15 cellular contexts compared by ENCODE assay signal in genomic region chr19:51416422-51416821, GRCh38. TPM values are rescaled to one million over a fixed set of nuclear protein-coding genes. Genes with fewer than 3 reads are reported as not detected.
DNase-seq lines count a peak whose midpoint lies in the region; ATAC-seq, FAIRE-seq and TF ChIP-seq lines count a peak whose summit lies in the region.
"Not testable (repeated sequence)": the region's sequence is repeated elsewhere in the genome, so short reads cannot be mapped to it uniquely, and the experiment has no call there.
"Had no signal": no experiment of that assay in that cellular context is flagged by ENCODE, and none has a peak within 500 bp of the region (broad histone marks: within the 10 kb centered on the region; RNA-seq: fewer than 3 reads in every experiment).

No MANE protein-coding gene starts in this region.

- not testable (repeated sequence) for H3K18ac ChIP-seq in neuronal stem cell (ENCODE audit: low read length)

- H3K4me1 ChIP-seq in BLaER1 treated with 17β-estradiol and CSF1 and Interleukin-3, amounts not matched to agents 10 nM and 100 nM: peaks cover 37 to 64% (median 59%) of the 10 kb centered on the region in 10 experiments
- peaks cover 85% of the 10 kb centered on the region for H3K4me1 ChIP-seq in Karpas-422 (ENCODE audit: low read length)
- H3K4me1 ChIP-seq in kidney (ENCODE audit: control insufficient read depth in 1 of 2, insufficient read depth in 1 of 2, low read depth in 1 of 2, low read length in 2 of 2); neuronal stem cell (ENCODE audit: control insufficient read depth in 2 of 2, insufficient read depth in 1 of 2, low read depth in 1 of 2, low read length in 2 of 2); upper lobe of left lung: not testable (repeated sequence)

- not testable (repeated sequence) for TF ChIP-seq POLR2A in upper lobe of left lung (IDR thresholded peaks at IDR 0.05)

- CTCF ChIA-PET in activated B cell treated with CpG ODN at 0.5 μM for 24 hours (lab: Charles Lee): interaction anchor here (1.2 to 2.9 kb wide), 8 partner anchors 8 to 245 kb away, joined by 3 to 34 read pairs (median 7); no protein-coding TSS in a partner anchor

- H3K9me2 ChIP-seq in Karpas-422 (replicated peaks; ENCODE audit: insufficient read depth, low read length): not testable (repeated sequence)

- TF ChIP-seq CTCF in GM12864 (IDR thresholded peaks at IDR 0.05; ENCODE audit: low read depth, low read length, missing control alignments); activated B cell treated with CpG ODN at 0.5 μM for 24 hours (IDR thresholded peaks at IDR 0.05); kidney (IDR thresholded peaks at IDR 0.05; ENCODE audit: borderline replicate concordance, extremely low read depth, insufficient read depth); upper lobe of left lung (IDR thresholded peaks at IDR 0.05): not testable (repeated sequence)

- intact Hi-C loops in activated B cell treated with CpG ODN at 0.5 μM for 24 hours (cut with micrococcal nuclease): loop anchor here (2.0 kb wide), 1 partner anchor 190 kb away; no protein-coding TSS in a partner anchor
- intact Hi-C loops in kidney (cut with DNase I): not testable (repeated sequence)

- ATAC-seq in activated B cell treated with CpG ODN at 0.5 μM for 24 hours (ENCODE audit: low read depth); stimulated activated memory B cell treated with anti-CD40 and anti-IgM and Interleukin-4, amounts not matched to agents 10 μg/mL and 1 μg/mL and 100 μg/mL, for 72 hours; upper lobe of left lung (ENCODE audit: low FRiP score in 2 of 2): not testable (repeated sequence)

- H3K4me1 Mint-ChIP-seq in activated B cell treated with CpG ODN at 0.5 μM for 24 hours: peaks cover 47% of the 10 kb centered on the region
- peaks cover 69% of the 10 kb centered on the region for H3K4me1 Mint-ChIP-seq in stimulated activated memory B cell treated with anti-CD40 and anti-IgM and Interleukin-4, amounts not matched to agents 10 μg/mL and 1 μg/mL and 100 μg/mL, for 72 hours

- H3K79me1 ChIP-seq in neuronal stem cell (ENCODE audit: low read depth, low read length): not testable (repeated sequence)

- not testable (repeated sequence) for H3K9me3 ChIP-seq in BLaER1 treated with 17β-estradiol and CSF1 and Interleukin-3, amounts not matched to agents 10 nM and 100 nM (replicated peaks in 1 of 11); Karpas-422 (ENCODE audit: low read length); kidney (ENCODE audit: control insufficient read depth in 1 of 2, low read length in 2 of 2); neuronal stem cell (replicated peaks in 1 of 2; ENCODE audit: control insufficient read depth in 2 of 2, insufficient read depth in 1 of 2, low read depth in 1 of 2, low read length in 2 of 2); upper lobe of left lung

- H3K36me3 ChIP-seq in BLaER1 treated with 17β-estradiol and CSF1 and Interleukin-3, amounts not matched to agents 10 nM and 100 nM: peaks cover 0 to 34% (median 14%) of the 10 kb centered on the region in 11 experiments; a peak in 11 of 22 replicates
- peaks cover 43% of the 10 kb centered on the region for H3K36me3 ChIP-seq in Karpas-422 (ENCODE audit: insufficient read depth, low read length)
- not testable (repeated sequence) for H3K36me3 ChIP-seq in kidney (ENCODE audit: control insufficient read depth in 1 of 2, insufficient read depth in 2 of 2, low read length in 2 of 2); neuronal stem cell (replicated peaks in 1 of 2; ENCODE audit: control insufficient read depth in 2 of 2, insufficient read depth in 2 of 2, low read length in 2 of 2); upper lobe of left lung

- peak overlapping the region; percentile 99 for H3K27ac Mint-ChIP-seq in activated B cell treated with CpG ODN at 0.5 μM for 24 hours
- H3K27ac Mint-ChIP-seq in stimulated activated memory B cell treated with anti-CD40 and anti-IgM and Interleukin-4, amounts not matched to agents 10 μg/mL and 1 μg/mL and 100 μg/mL, for 72 hours: peak overlapping the region; percentile 98

- H3K27me3 Mint-ChIP-seq in activated B cell treated with CpG ODN at 0.5 μM for 24 hours; stimulated activated memory B cell treated with anti-CD40 and anti-IgM and Interleukin-4, amounts not matched to agents 10 μg/mL and 1 μg/mL and 100 μg/mL, for 72 hours: not testable (repeated sequence)

- H2AFZ ChIP-seq in Karpas-422 (ENCODE audit: low read length); neuronal stem cell (ENCODE audit: low read length): not testable (repeated sequence)

- WGBS in neuronal stem cell (ENCODE audit: extremely low coverage in 2 of 2, insufficient read length in 2 of 2, insufficient replicate concordance in 1 of 2), 2 donors: no CpG with 5 or more reads among the region's 15 CpGs
- WGBS in upper lobe of left lung, 2 donors: 74 to 82% methylated on average over 6 to 14 of the region's 15 CpGs

- H3K4ac ChIP-seq in neuronal stem cell (ENCODE audit: low read length): not testable (repeated sequence)

- POLR2A ChIA-PET in activated B cell treated with CpG ODN at 0.5 μM for 24 hours (lab: Charles Lee): interaction anchor here (0.6 to 3.9 kb wide), 12 partner anchors 8 to 773 kb away, joined by 3 to 64 read pairs (median 9); partner anchors contain the start of genes ETFB, PPP2R1A and VSIG10L

- H3K14ac ChIP-seq in neuronal stem cell (ENCODE audit: low read length): not testable (repeated sequence)

- H4K8ac ChIP-seq in neuronal stem cell (ENCODE audit: low read depth, low read length): not testable (repeated sequence)

- H3K27me3 ChIP-seq in BLaER1 treated with 17β-estradiol and CSF1 and Interleukin-3, amounts not matched to agents 10 nM and 100 nM: peaks cover 0 to 11% (median 6%) of the 10 kb centered on the region in 11 experiments; a peak in 11 of 22 replicates
- not testable (repeated sequence) for H3K27me3 ChIP-seq in Karpas-422 (ENCODE audit: low read length); neuronal stem cell (ENCODE audit: control insufficient read depth in 3 of 3, insufficient read depth in 3 of 3, low read depth in 1 of 3, low read length in 3 of 3); upper lobe of left lung

- H3K23ac ChIP-seq in neuronal stem cell (ENCODE audit: low read depth, low read length, poor library complexity): peak overlapping the region; percentile 73

- peak overlapping the region; percentile 39 for H2BK5ac ChIP-seq in neuronal stem cell (ENCODE audit: low read length)

- H2BK120ac ChIP-seq in neuronal stem cell (ENCODE audit: low read depth, low read length): not testable (repeated sequence)

- H3K27ac ChIP-seq in BLaER1 treated with 17β-estradiol and CSF1 and Interleukin-3, amounts not matched to agents 10 nM and 100 nM: peak overlapping the region; percentile 70 to 88 (median 82); a peak in 21 of 22 replicates
- H3K27ac ChIP-seq in Karpas-422 (ENCODE audit: low read length) (peak overlapping the region; percentile 96), upper lobe of left lung (peak overlapping the region; percentile 67 to 80 (median 77))
- not testable (repeated sequence) for H3K27ac ChIP-seq in kidney (ENCODE audit: low read depth in 2 of 2, low read length in 2 of 2); neuronal stem cell (replicated peaks; ENCODE audit: low read length)

- not testable (repeated sequence) for H4K20me1 ChIP-seq in BLaER1 treated with 17β-estradiol and CSF1 and Interleukin-3, amounts not matched to agents 10 nM and 100 nM; Karpas-422 (ENCODE audit: insufficient read depth, low read depth, low read length)

- peak overlapping the region in 9 of 10 experiments; percentile 28 to 67 (median 54); a peak in 15 of 20 replicates for H3K4me3 ChIP-seq in BLaER1 treated with 17β-estradiol and CSF1 and Interleukin-3, amounts not matched to agents 10 nM and 100 nM
- H3K4me3 ChIP-seq in GM12864 (ENCODE audit: low read depth, low read length) (peak overlapping the region; percentile 51), Karpas-422 (ENCODE audit: low read length) (peak overlapping the region; percentile 80), upper lobe of left lung (peak overlapping the region in 1 of 4 donors; percentile 38)
- not testable (repeated sequence) for H3K4me3 ChIP-seq in kidney (ENCODE audit: low read length in 2 of 2); neuronal stem cell (ENCODE audit: low read length in 2 of 2)

- H3K4me2 ChIP-seq in BLaER1 treated with 17β-estradiol and CSF1 and Interleukin-3, amounts not matched to agents 10 nM and 100 nM: peak overlapping the region; percentile 80 to 98 (median 91)
- H3K4me2 ChIP-seq in Karpas-422 (ENCODE audit: low read depth, low read length, poor library complexity, severe bottlenecking): peak overlapping the region; percentile 85
- H3K4me2 ChIP-seq in neuronal stem cell (ENCODE audit: insufficient read depth, low read length, poor library complexity, severe bottlenecking): not testable (repeated sequence)

- peak overlapping the region; percentile 51 to 83 (median 77); a peak in 21 of 22 replicates for H3K9ac ChIP-seq in BLaER1 treated with 17β-estradiol and CSF1 and Interleukin-3, amounts not matched to agents 10 nM and 100 nM
- H3K9ac ChIP-seq in Karpas-422 (ENCODE audit: low read length): peak overlapping the region; percentile 97
- not testable (repeated sequence) for H3K9ac ChIP-seq in kidney (ENCODE audit: low read length in 2 of 2); neuronal stem cell (ENCODE audit: low read depth, low read length, poor library complexity)

- peaks cover 28% of the 10 kb centered on the region for H3K79me2 ChIP-seq in Karpas-422 (ENCODE audit: low read length)

- H2AK5ac ChIP-seq in neuronal stem cell (ENCODE audit: low read depth, low read length): not testable (repeated sequence)

- H4K91ac ChIP-seq in neuronal stem cell (ENCODE audit: low read depth, low read length, poor library complexity): not testable (repeated sequence)

- not testable (repeated sequence) for TF ChIP-seq EP300 in upper lobe of left lung (IDR thresholded peaks at IDR 0.05)

- FAIRE-seq in kidney (lab: Jason Lieb, UNC): not testable (repeated sequence)

- H3K4me3 Mint-ChIP-seq in activated B cell treated with CpG ODN at 0.5 μM for 24 hours: peak overlapping the region; percentile 95
- H3K4me3 Mint-ChIP-seq in stimulated activated memory B cell treated with anti-CD40 and anti-IgM and Interleukin-4, amounts not matched to agents 10 μg/mL and 1 μg/mL and 100 μg/mL, for 72 hours: peak overlapping the region; percentile 91

- DNase-seq in GM12864 (ENCODE audit: low read depth); Karpas-422; activated B cell treated with CpG ODN at 0.5 μM for 24 hours; neuronal stem cell (ENCODE audit: low spot score): not testable (repeated sequence)
- DNase-seq in kidney (peak; percentile 66), upper lobe of left lung (peak in 1 of 2 donors; percentile 64)

- not testable (repeated sequence) for H2BK12ac ChIP-seq in neuronal stem cell (ENCODE audit: low read length)

- H2BK15ac ChIP-seq in neuronal stem cell (ENCODE audit: low read length): not testable (repeated sequence)

- H3K36me3 Mint-ChIP-seq in activated B cell treated with CpG ODN at 0.5 μM for 24 hours (ENCODE audit: low read depth): peaks cover 31% of the 10 kb centered on the region
- H3K36me3 Mint-ChIP-seq in stimulated activated memory B cell treated with anti-CD40 and anti-IgM and Interleukin-4, amounts not matched to agents 10 μg/mL and 1 μg/mL and 100 μg/mL, for 72 hours: peaks cover 42% of the 10 kb centered on the region

- H3K9me3 Mint-ChIP-seq in activated B cell treated with CpG ODN at 0.5 μM for 24 hours; stimulated activated memory B cell treated with anti-CD40 and anti-IgM and Interleukin-4, amounts not matched to agents 10 μg/mL and 1 μg/mL and 100 μg/mL, for 72 hours: not testable (repeated sequence)

RNA-seq across cellular contexts. Expression of gene SIGLEC10, which starts 1.0 kb away (rescaled TPM):
- 500 and 730 TPM in 2 replicates for total RNA-seq in Karpas-422 (2014; rRNA removed; shearing (Covaris generic); ENCODE audit: low replicate concordance)
- total RNA-seq in activated B cell treated with CpG ODN at 0.5 μM for 24 hours (50.3 and 52.2 TPM in 2 replicates), kidney (33.8 TPM), upper lobe of left lung (10 to 100 TPM; 13.2 to 76.5 (median 16.9) TPM)
- polyA plus RNA-seq in kidney (ENCODE audit: insufficient read depth, low read depth, low replicate concordance): 0.34 TPM
- not detected for polyA plus RNA-seq in neuronal stem cell (2013, experiment 1 of 2)
- polyA plus RNA-seq in neuronal stem cell (2013, experiment 2 of 2): not detected
- total RNA-seq: A172, Calu3, G401, H1, H9, IMR-90 had no signal
- polyA plus RNA-seq: IMR-90 had no signal

RNA-seq across cellular contexts. Expression of gene C19orf84, which starts 26.0 kb away (rescaled TPM):
- not detected in 2 replicates for total RNA-seq in Karpas-422 (2014; rRNA removed; shearing (Covaris generic); ENCODE audit: low replicate concordance)
- total RNA-seq in activated B cell treated with CpG ODN at 0.5 μM for 24 hours (0.17 TPM in 1 of 2 replicates, not detected in the other), kidney (not detected), upper lobe of left lung (1 to 10 TPM in 1 of 6 donors, under 1 TPM in 2, not detected in 3; 0.34 to 2.0 (median 0.40) TPM)
- not detected for polyA plus RNA-seq in kidney (ENCODE audit: insufficient read depth, low read depth, low replicate concordance)
- polyA plus RNA-seq in neuronal stem cell (2013, experiment 1 of 2): 1.6 TPM
- 1.3 TPM for polyA plus RNA-seq in neuronal stem cell (2013, experiment 2 of 2)
- total RNA-seq: A172; Calu3; CD8-positive, alpha-beta T cell; G401; IMR-90 had no signal
- polyA plus RNA-seq: IMR-90 had no signal

RNA-seq across cellular contexts. Expression of gene LIM2, which starts 28.6 kb away (rescaled TPM):
- not detected in 2 replicates for total RNA-seq in Karpas-422 (2014; rRNA removed; shearing (Covaris generic); ENCODE audit: low replicate concordance)
- total RNA-seq in activated B cell treated with CpG ODN at 0.5 μM for 24 hours (not detected in 2 replicates), kidney (not detected), upper lobe of left lung (under 1 TPM in 1 of 6 donors, not detected in 5; 0.29 TPM)
- polyA plus RNA-seq in kidney (ENCODE audit: insufficient read depth, low read depth, low replicate concordance): not detected
- polyA plus RNA-seq in neuronal stem cell (2013, experiment 1 of 2): 2.7 TPM
- polyA plus RNA-seq in neuronal stem cell (2013, experiment 2 of 2): 3.4 TPM
- total RNA-seq: A172; Calu3; CD8-positive, alpha-beta T cell; G401; H1; H9; IMR-90 had no signal
- polyA plus RNA-seq: H1, IMR-90 had no signal

RNA-seq across cellular contexts. Expression of gene SIGLEC8, which starts 41.8 kb away (rescaled TPM):
- not detected in 2 replicates for total RNA-seq in Karpas-422 (2014; rRNA removed; shearing (Covaris generic); ENCODE audit: low replicate concordance)
- total RNA-seq in activated B cell treated with CpG ODN at 0.5 μM for 24 hours (not detected in 2 replicates), kidney (1.8 TPM), upper lobe of left lung (1 to 10 TPM in 3 of 6 donors, under 1 TPM in 3; 0.78 to 4.2 (median 1.8) TPM)
- polyA plus RNA-seq in kidney (ENCODE audit: insufficient read depth, low read depth, low replicate concordance): not detected
- polyA plus RNA-seq in neuronal stem cell (2013, experiment 1 of 2): not detected
- polyA plus RNA-seq in neuronal stem cell (2013, experiment 2 of 2): not detected
- total RNA-seq: A172; Calu3; CD8-positive, alpha-beta T cell; G401; H1; H9; IMR-90 had no signal
- polyA plus RNA-seq: H1, IMR-90 had no signal

RNA-seq across cellular contexts. Expression of gene NKG7, which starts 44.0 kb away (rescaled TPM):
- total RNA-seq in Karpas-422 (2014; rRNA removed; shearing (Covaris generic); ENCODE audit: low replicate concordance): not detected in 2 replicates
- total RNA-seq in activated B cell treated with CpG ODN at 0.5 μM for 24 hours: 1.6 and 2.1 TPM in 2 replicates
- 7.9 TPM for total RNA-seq in kidney
- polyA plus RNA-seq in kidney (ENCODE audit: insufficient read depth, low read depth, low replicate concordance): 3.5 TPM
- polyA plus RNA-seq in neuronal stem cell (2013, experiment 1 of 2): not detected
- polyA plus RNA-seq in neuronal stem cell (2013, experiment 2 of 2): not detected
- 10 to 100 TPM in 2 of 6 donors, 1 to 10 TPM in 4; 3.4 to 25.8 (median 9.7) TPM for total RNA-seq in upper lobe of left lung
- total RNA-seq: A172, Calu3, G401, H1, H9, IMR-90 had no signal
- polyA plus RNA-seq: H1, IMR-90 had no signal
